In the genomic region with DNA sequence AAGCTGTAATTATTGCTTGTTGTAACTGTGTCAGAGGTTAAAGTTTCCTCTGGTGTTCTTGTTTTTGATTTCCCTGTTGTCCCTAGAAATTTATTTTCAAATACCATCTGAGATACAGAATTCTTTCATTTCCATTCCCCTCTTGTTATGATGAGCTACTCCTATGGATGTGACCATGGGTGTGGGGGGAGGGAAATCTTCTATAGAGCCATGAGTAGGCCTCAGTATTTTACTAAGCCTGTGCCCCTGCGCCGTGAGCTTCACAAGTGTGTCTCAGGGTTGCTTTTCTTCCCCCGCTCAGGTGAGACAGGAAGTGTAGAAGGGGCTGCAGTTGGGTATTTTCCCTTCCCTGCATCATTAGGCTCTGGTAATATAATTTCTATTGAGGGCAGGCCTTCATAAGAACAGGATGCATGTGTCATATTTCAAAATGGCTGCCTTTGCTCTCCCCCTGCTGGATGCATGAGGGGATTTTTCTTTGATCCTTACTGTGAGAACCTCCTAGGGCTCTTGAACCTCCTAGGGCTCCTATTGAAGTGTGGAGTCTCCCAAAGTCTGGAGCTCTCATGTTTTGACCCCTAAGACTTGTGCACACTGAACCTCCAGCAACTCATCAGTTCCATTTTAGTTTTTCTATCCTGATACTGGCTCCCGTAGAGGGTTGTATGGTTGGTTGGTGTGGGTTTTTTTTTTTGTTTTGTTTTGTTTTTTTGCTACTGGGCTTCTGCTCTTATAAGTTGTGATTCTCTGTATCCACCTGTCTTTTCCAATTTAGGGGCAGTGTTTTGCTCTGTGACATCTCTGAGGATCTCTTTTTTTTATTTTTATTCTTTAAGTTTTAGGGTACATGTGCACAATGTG, we compare ENCODE assay signal across 8 cellular contexts.
A peak's percentile ranks its signal among the peaks of the same experiment; 100 is the strongest.
DNase-seq lines count a peak whose midpoint lies in the region; ATAC-seq and TF ChIP-seq lines count a peak whose summit lies in the region.

No MANE protein-coding gene starts in this region.

- no peaks in the 10 kb centered on the region for H3K4me1 Mint-ChIP-seq in MCF 10A (ENCODE audit: insufficient read depth, unreplicated experiment)

- no peaks in the 10 kb centered on the region for H3K27me3 Mint-ChIP-seq in MCF 10A (ENCODE audit: insufficient read depth, unreplicated experiment)

- TF ChIP-seq CTCF in MCF 10A (IDR thresholded peaks at IDR 0.05; ENCODE audit: unreplicated experiment) (no peak), WERI-Rb-1 (IDR thresholded peaks at IDR 0.05; ENCODE audit: low read depth, low read length) (peak; percentile 64)

- H3K27ac ChIP-seq in WERI-Rb-1, result no peak overlapping the region

- BruUV-seq in MCF 10A (replicated peaks; lab: Mats Ljungman, UMichigan), result no TSS peak

- POLR2A ChIA-PET in MCF 10A (lab: Yijun Ruan, JAX), result no interaction called here

- H3K9me3 ChIP-seq in WERI-Rb-1 (ENCODE audit: severe bottlenecking), result no peaks in the 10 kb centered on the region

- intact Hi-C loops in MCF 10A (cut with micrococcal nuclease), result no loop called here

- CTCF ChIA-PET in MCF 10A (lab: Yijun Ruan, JAX), result interaction anchor here (0.6 kb wide), 1 partner anchor 1018 kb away, joined by 3 read pairs; no protein-coding TSS in a partner anchor

- no peaks in the 10 kb centered on the region for H3K36me3 ChIP-seq in WERI-Rb-1

- H3K36me3 Mint-ChIP-seq in MCF 10A (ENCODE audit: insufficient read depth, unreplicated experiment), result no peaks in the 10 kb centered on the region

- DNase-seq in T47D (ENCODE audit: low read depth in 1 of 2, low spot score in 1 of 2) (peak; percentile 48 to 70), MCF 10A (ENCODE audit: unreplicated experiment) (no peak), WERI-Rb-1 (peak; percentile 63), iris pigment epithelial cell (ENCODE audit: low read depth) (peak; percentile 76), NCI-H146 treated with DMSO at 0.1 percent for 48 hours (lab: John Stamatoyannopoulos, UW; ENCODE audit: unreplicated experiment) (no peak), HuH-7 (ENCODE audit: low spot score) (no peak)
- no peak for DNase-seq in activated CD4-positive, CD25-positive, alpha-beta regulatory T cell treated with anti-CD3 and anti-CD28 coated beads, Interleukin-2, amount 50 U/mL, for 72 hours

- no peak overlapping the region for H3K4me3 ChIP-seq in WERI-Rb-1 (ENCODE audit: low read depth, low read length)

- no peak overlapping the region for H3K27ac Mint-ChIP-seq in MCF 10A (ENCODE audit: low read depth, unreplicated experiment)

- peak; percentile 73 for ATAC-seq in HG03521 (IDR thresholded peaks at IDR 0.05; ENCODE audit: unreplicated experiment)

- in situ Hi-C loops in T47D (cut with HindIII; ENCODE audit: low pct_unique_long_range_greater_than_20kb, low sequenced_read_pairs), result no loop called here

- H3K27me3 ChIP-seq in WERI-Rb-1 (ENCODE audit: insufficient read depth, low read depth, severe bottlenecking), result no peaks in the 10 kb centered on the region

- no peak overlapping the region for H3K4me3 Mint-ChIP-seq in MCF 10A (ENCODE audit: unreplicated experiment)

- peaks cover 46% of the 10 kb centered on the region for H3K9me3 Mint-ChIP-seq in MCF 10A (ENCODE audit: unreplicated experiment)

Comparison
In these comparisons a context has a peak if more than half of its experiments do, and no peak if none do; other contexts are left out.
1. DNase-seq: peak in T47D (2 of 2), WERI-Rb-1 (single experiment) and iris pigment epithelial cell (single experiment); none in MCF 10A (single experiment), NCI-H146 treated with DMSO at 0.1 percent for 48 hours (single experiment), activated CD4-positive, CD25-positive, alpha-beta regulatory T cell treated with anti-CD3 and anti-CD28 coated beads, Interleukin-2, amount 50 U/mL, for 72 hours (single experiment) and HuH-7 (single experiment).